ENCODE assay signal across 16 cellular contexts in genomic region chr1:36584874-36585759, GRCh38.
"Had no signal": no experiment of that assay in that cellular context is flagged by ENCODE, and none has a peak within 500 bp of the region (broad histone marks: within the 10 kb centered on the region; RNA-seq: fewer than 3 reads in every experiment).

No MANE protein-coding gene starts in this region.

- H3K9me3 ChIP-seq: lower lobe of right lung, right atrium auricular region, transverse colon, uterus had no signal

- H3K27ac Mint-ChIP-seq: activated CD4-positive, alpha-beta memory T cell treated with anti-CD3 and anti-CD28 coated beads for 36 hours; activated CD4-positive, alpha-beta T cell treated with anti-CD3 and anti-CD28 coated beads for 36 hours; activated naive CD8-positive, alpha-beta T cell; natural killer cell; progenitor cell of endocrine pancreas; stimulated activated naive CD8-positive, alpha-beta T cell treated with anti-CD3 and anti-CD28 coated beads, Interleukin-15, Interleukin-2, amounts not matched to agents 100 ng/mL and 50 ng/mL, for 24 hours; WTC11 had no signal

- H3K4me2 ChIP-seq: hepatocyte had no signal

- H3K27me3 ChIP-seq: uterus had no signal

- H3K36me3 Mint-ChIP-seq: activated CD4-positive, alpha-beta memory T cell treated with anti-CD3 and anti-CD28 coated beads for 36 hours; activated naive CD8-positive, alpha-beta T cell; natural killer cell; WTC11 had no signal

- H3K4me3 Mint-ChIP-seq: activated CD4-positive, alpha-beta memory T cell treated with anti-CD3 and anti-CD28 coated beads for 36 hours; activated CD4-positive, alpha-beta T cell treated with anti-CD3 and anti-CD28 coated beads for 36 hours; activated naive CD8-positive, alpha-beta T cell; natural killer cell; stimulated activated naive CD8-positive, alpha-beta T cell treated with anti-CD3 and anti-CD28 coated beads, Interleukin-15, Interleukin-2, amounts not matched to agents 100 ng/mL and 50 ng/mL, for 24 hours; WTC11 had no signal

- ATAC-seq: activated CD4-positive, alpha-beta T cell treated with anti-CD3 and anti-CD28 coated beads for 36 hours; left colon; lower lobe of right lung; natural killer cell; WTC11 had no signal

- DNase-seq: activated CD4-positive, alpha-beta memory T cell treated with anti-CD3 and anti-CD28 coated beads for 36 hours; activated CD4-positive, alpha-beta T cell treated with anti-CD3 and anti-CD28 coated beads for 36 hours; activated T-cell treated with anti-CD3 and anti-CD28 coated beads for 4 hours; foreskin fibroblast; left colon; natural killer cell; stimulated activated CD4-positive, alpha-beta T cell treated with anti-CD3 and anti-CD28 coated beads, Interleukin-2, amount 100 ng/mL, for 24 hours; transverse colon; uterus had no signal

- H3K27ac ChIP-seq: hepatocyte, lower lobe of right lung, right atrium auricular region, transverse colon, uterus had no signal

- H3K9me3 Mint-ChIP-seq: activated CD4-positive, alpha-beta memory T cell treated with anti-CD3 and anti-CD28 coated beads for 36 hours; natural killer cell; stimulated activated naive CD8-positive, alpha-beta T cell treated with anti-CD3 and anti-CD28 coated beads, Interleukin-15, Interleukin-2, amounts not matched to agents 100 ng/mL and 50 ng/mL, for 24 hours; WTC11 had no signal

- H3K4me3 ChIP-seq: hepatocyte, lower lobe of right lung, right atrium auricular region, transverse colon, uterus had no signal

- H3K4me1 Mint-ChIP-seq: activated CD4-positive, alpha-beta T cell treated with anti-CD3 and anti-CD28 coated beads for 36 hours had no signal

- H3K36me3 ChIP-seq: lower lobe of right lung, right atrium auricular region, transverse colon, uterus had no signal

- H3K4me1 ChIP-seq: lower lobe of right lung, right atrium auricular region, transverse colon, uterus had no signal
